In the genomic region with DNA sequence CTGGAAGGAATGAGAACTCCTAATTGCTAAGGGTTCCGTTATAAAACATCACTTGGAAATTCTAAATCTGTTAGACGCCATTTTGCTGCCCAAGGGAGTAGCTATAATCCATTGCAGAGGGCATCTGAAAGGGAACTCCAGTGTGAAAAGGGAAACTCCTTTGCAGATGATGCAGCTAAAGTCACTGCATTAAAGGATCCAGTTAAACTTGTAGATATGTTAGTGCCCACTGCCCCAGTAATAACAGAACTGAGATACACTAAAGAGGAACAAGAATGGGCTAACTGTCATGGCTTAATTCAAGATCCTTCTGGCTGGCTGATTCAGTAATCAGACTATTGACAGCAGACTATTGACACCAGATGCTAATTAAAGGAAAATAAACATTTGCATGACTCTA, we compare ENCODE assay signal across 15 cellular contexts.
A peak's percentile ranks its signal among the peaks of the same experiment; 100 is the strongest.
DNase-seq lines count a peak whose midpoint lies in the region; ATAC-seq and TF ChIP-seq lines count a peak whose summit lies in the region.
"Had no signal": no experiment of that assay in that cellular context is flagged by ENCODE, and none has a peak within 500 bp of the region (broad histone marks: within the 10 kb centered on the region; RNA-seq: fewer than 3 reads in every experiment).

No MANE protein-coding gene starts in this region.

- H3K4me1 Mint-ChIP-seq in memory B cell: peaks cover 4% of the 10 kb centered on the region
- H3K4me1 Mint-ChIP-seq in MCF 10A (ENCODE audit: insufficient read depth, unreplicated experiment): no peaks in the 10 kb centered on the region
- no peaks in the 10 kb centered on the region for H3K4me1 Mint-ChIP-seq in activated naive CD4-positive, alpha-beta T cell treated with anti-CD3 and anti-CD28 coated beads for 36 hours (ENCODE audit: low read depth)
- H3K4me1 Mint-ChIP-seq in activated T-cell treated with anti-CD3 and anti-CD28 coated beads, Interleukin-2, amount 50 U/mL, for 4 hours (ENCODE audit: low read depth): no peaks in the 10 kb centered on the region
- no peaks in the 10 kb centered on the region for H3K4me1 Mint-ChIP-seq in T-helper 17 cell
- H3K4me1 Mint-ChIP-seq: activated naive CD8-positive, alpha-beta T cell treated with anti-CD3 and anti-CD28 coated beads, Interleukin-2, amount 50 U/mL, for 24 hours had no signal

- H3K9me3 Mint-ChIP-seq in memory B cell (no peaks in the 10 kb centered on the region), MCF 10A (ENCODE audit: unreplicated experiment) (no peaks in the 10 kb centered on the region)
- peaks cover under 1% of the 10 kb centered on the region for H3K9me3 Mint-ChIP-seq in activated naive CD4-positive, alpha-beta T cell treated with anti-CD3 and anti-CD28 coated beads for 36 hours
- no peaks in the 10 kb centered on the region for H3K9me3 Mint-ChIP-seq in activated T-cell treated with anti-CD3 and anti-CD28 coated beads, Interleukin-2, amount 50 U/mL, for 4 hours
- H3K9me3 Mint-ChIP-seq: activated naive CD8-positive, alpha-beta T cell treated with anti-CD3 and anti-CD28 coated beads, Interleukin-2, amount 50 U/mL, for 24 hours; activated T-cell treated with anti-CD3 and anti-CD28 coated beads, Interleukin-2, amount 50 U/mL, for 24 hours had no signal

- POLR2A ChIA-PET in MCF 10A (lab: Yijun Ruan, JAX): no interaction called here

- ATAC-seq in GM18517 (IDR thresholded peaks at IDR 0.05; ENCODE audit: unreplicated experiment): peak; percentile 61
- ATAC-seq in GM21515 (IDR thresholded peaks at IDR 0.05; ENCODE audit: unreplicated experiment): peak; percentile 49
- peak; percentile 93 for ATAC-seq in HG03159 (IDR thresholded peaks at IDR 0.05; ENCODE audit: unreplicated experiment)
- peak; percentile 68 for ATAC-seq in memory B cell (ENCODE audit: low read depth)
- no peak for ATAC-seq in activated T-cell treated with anti-CD3 and anti-CD28 coated beads, Interleukin-2, amount 50 U/mL, for 4 hours
- ATAC-seq in T-helper 17 cell: no peak
- ATAC-seq: activated naive CD8-positive, alpha-beta T cell treated with anti-CD3 and anti-CD28 coated beads, Interleukin-2, amount 50 U/mL, for 24 hours had no signal

- H3K27me3 Mint-ChIP-seq in memory B cell: no peaks in the 10 kb centered on the region
- no peaks in the 10 kb centered on the region for H3K27me3 Mint-ChIP-seq in MCF 10A (ENCODE audit: insufficient read depth, unreplicated experiment)
- no peaks in the 10 kb centered on the region for H3K27me3 Mint-ChIP-seq in activated naive CD4-positive, alpha-beta T cell treated with anti-CD3 and anti-CD28 coated beads for 36 hours (ENCODE audit: low read depth)
- H3K27me3 Mint-ChIP-seq in activated T-cell treated with anti-CD3 and anti-CD28 coated beads, Interleukin-2, amount 50 U/mL, for 4 hours (ENCODE audit: low read depth): peaks cover 7% of the 10 kb centered on the region
- H3K27me3 Mint-ChIP-seq in T-helper 17 cell: no peaks in the 10 kb centered on the region
- H3K27me3 Mint-ChIP-seq: activated naive CD8-positive, alpha-beta T cell treated with anti-CD3 and anti-CD28 coated beads, Interleukin-2, amount 50 U/mL, for 24 hours; activated T-cell treated with anti-CD3 and anti-CD28 coated beads, Interleukin-2, amount 50 U/mL, for 24 hours had no signal

- H3K27ac Mint-ChIP-seq in memory B cell (no peak overlapping the region), MCF 10A (ENCODE audit: low read depth, unreplicated experiment) (no peak overlapping the region), T-helper 17 cell (no peak overlapping the region)
- H3K27ac Mint-ChIP-seq in activated naive CD4-positive, alpha-beta T cell treated with anti-CD3 and anti-CD28 coated beads for 36 hours: no peak overlapping the region
- H3K27ac Mint-ChIP-seq: activated naive CD8-positive, alpha-beta T cell treated with anti-CD3 and anti-CD28 coated beads, Interleukin-2, amount 50 U/mL, for 24 hours; activated T-cell treated with anti-CD3 and anti-CD28 coated beads, Interleukin-2, amount 50 U/mL, for 24 hours had no signal

- no peaks in the 10 kb centered on the region for H3K9me3 ChIP-seq in T-helper 17 cell (ENCODE audit: control insufficient read depth, low read length, poor library complexity, severe bottlenecking)

- H3K36me3 Mint-ChIP-seq in memory B cell (no peaks in the 10 kb centered on the region), MCF 10A (ENCODE audit: insufficient read depth, unreplicated experiment) (no peaks in the 10 kb centered on the region), T-helper 17 cell (ENCODE audit: low read depth) (peaks cover under 1% of the 10 kb centered on the region)
- no peaks in the 10 kb centered on the region for H3K36me3 Mint-ChIP-seq in activated naive CD4-positive, alpha-beta T cell treated with anti-CD3 and anti-CD28 coated beads for 36 hours (ENCODE audit: low read depth)
- H3K36me3 Mint-ChIP-seq in activated T-cell treated with anti-CD3 and anti-CD28 coated beads, Interleukin-2, amount 50 U/mL, for 4 hours (ENCODE audit: insufficient read depth): no peaks in the 10 kb centered on the region

- BruUV-seq in MCF 10A (replicated peaks; lab: Mats Ljungman, UMichigan): no TSS peak

- no peak for TF ChIP-seq CTCF in MCF 10A (IDR thresholded peaks at IDR 0.05; ENCODE audit: unreplicated experiment)

- no peak overlapping the region for H3K4me3 Mint-ChIP-seq in memory B cell
- no peak overlapping the region for H3K4me3 Mint-ChIP-seq in MCF 10A (ENCODE audit: unreplicated experiment)
- H3K4me3 Mint-ChIP-seq in activated naive CD4-positive, alpha-beta T cell treated with anti-CD3 and anti-CD28 coated beads for 36 hours: no peak overlapping the region
- no peak overlapping the region for H3K4me3 Mint-ChIP-seq in activated T-cell treated with anti-CD3 and anti-CD28 coated beads, Interleukin-2, amount 50 U/mL, for 4 hours
- no peak overlapping the region for H3K4me3 Mint-ChIP-seq in T-helper 17 cell
- H3K4me3 Mint-ChIP-seq: activated naive CD8-positive, alpha-beta T cell treated with anti-CD3 and anti-CD28 coated beads, Interleukin-2, amount 50 U/mL, for 24 hours; activated T-cell treated with anti-CD3 and anti-CD28 coated beads, Interleukin-2, amount 50 U/mL, for 24 hours had no signal

- DNase-seq in memory B cell (ENCODE audit: low spot score in 2 of 2): no peak
- no peak for DNase-seq in MCF 10A (ENCODE audit: unreplicated experiment)
- no peak for DNase-seq in activated naive CD4-positive, alpha-beta T cell treated with anti-CD3 and anti-CD28 coated beads for 36 hours
- DNase-seq in activated T-cell treated with anti-CD3 and anti-CD28 coated beads, Interleukin-2, amount 50 U/mL, for 4 hours: no peak
- DNase-seq in T-helper 17 cell: no peak
- DNase-seq: activated CD4-positive, alpha-beta T cell treated with anti-CD3 and anti-CD28 coated beads for 48 hours; activated naive CD8-positive, alpha-beta T cell treated with anti-CD3 and anti-CD28 coated beads, Interleukin-2, amount 50 U/mL, for 24 hours; activated T-cell treated with anti-CD3 and anti-CD28 coated beads, Interleukin-2, amount 50 U/mL, for 24 hours; central memory CD4-positive, alpha-beta T cell; DMS53; NCI-H1048; stimulated activated CD4-positive, alpha-beta T cell treated with anti-CD3 and anti-CD28 coated beads, Interleukin-1b, Interleukin-23, amount 100 ng/mL, for 48 hours had no signal

- intact Hi-C loops in MCF 10A (cut with micrococcal nuclease): no loop called here
- intact Hi-C loops in activated naive CD4-positive, alpha-beta T cell treated with anti-CD3 and anti-CD28 coated beads for 36 hours (cut with micrococcal nuclease): no loop called here

- CTCF ChIA-PET in MCF 10A (lab: Yijun Ruan, JAX): interaction anchor here (1.3 to 2.2 kb wide), 4 partner anchors 44 to 128 kb away, joined by 3 to 4 read pairs (median 4); no protein-coding TSS in a partner anchor
- CTCF ChIA-PET in activated naive CD4-positive, alpha-beta T cell treated with anti-CD3 and anti-CD28 coated beads for 36 hours (lab: Charles Lee): interaction anchor here (0.6 to 1.0 kb wide), 2 partner anchors 13 to 119 kb away, joined by 3 read pairs; no protein-coding TSS in a partner anchor

Comparison
In these comparisons a context has a peak if more than half of its experiments do, and no peak if none do; other contexts are left out.
1. ATAC-seq: peak in GM18517 (single experiment), GM21515 (single experiment), HG03159 (single experiment) and memory B cell (single experiment); none in activated T-cell treated with anti-CD3 and anti-CD28 coated beads, Interleukin-2, amount 50 U/mL, for 4 hours (0 of 2) and T-helper 17 cell (single experiment).